In the genomic region with DNA sequence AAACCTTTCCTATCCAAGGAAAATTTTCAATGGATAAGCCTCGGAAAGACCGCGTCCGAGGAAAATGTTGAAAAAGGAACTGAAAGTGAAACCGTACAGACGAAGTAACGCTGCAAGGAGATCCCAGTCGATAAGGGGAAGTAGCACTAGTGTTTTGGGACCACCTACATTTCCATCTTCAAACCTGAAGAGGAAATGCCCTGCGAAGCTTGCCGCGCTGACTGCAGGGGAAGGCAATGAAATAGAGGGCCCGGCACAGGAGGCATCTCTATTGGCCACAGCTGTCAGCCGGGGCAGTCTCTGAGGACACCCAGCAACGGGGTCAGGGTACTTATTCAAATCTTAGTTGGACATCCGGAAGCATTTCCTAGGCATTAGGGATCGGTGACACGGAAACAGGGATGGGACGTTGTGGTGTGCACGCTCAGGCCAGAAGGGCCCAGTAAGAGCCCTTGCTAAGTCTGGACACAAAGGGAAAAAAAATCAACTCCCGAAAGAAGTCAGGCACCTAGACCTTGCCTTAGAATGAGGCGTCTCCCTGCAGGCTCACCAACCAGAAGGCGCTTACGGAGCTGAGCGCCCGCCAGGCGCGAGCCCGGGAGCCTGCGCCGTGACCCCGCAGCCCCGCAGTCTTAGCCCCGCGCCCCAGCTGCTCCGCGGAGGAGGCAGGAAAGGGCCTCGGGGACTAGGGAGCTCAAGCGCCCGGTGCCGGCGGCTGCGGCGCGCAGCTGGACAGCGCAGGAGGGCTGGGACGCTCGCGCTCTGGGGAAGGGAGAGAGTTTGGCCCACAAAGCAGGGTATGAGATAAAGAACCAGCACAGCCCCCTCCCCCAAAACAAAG, we compare ENCODE assay signal across 8 cellular contexts. TPM values are rescaled to one million over a fixed set of nuclear protein-coding genes. Genes with fewer than 3 reads are reported as not detected.
A peak's percentile ranks its signal among the peaks of the same experiment; 100 is the strongest.
DNase-seq lines count a peak whose midpoint lies in the region; ATAC-seq and TF ChIP-seq lines count a peak whose summit lies in the region.

No MANE protein-coding gene starts in this region.

- peak overlapping the region; percentile 90 for H3K27ac Mint-ChIP-seq in WTC11

- intact Hi-C loops in left colon (cut with DNase I, micrococcal nuclease): no loop called here

- CTCF ChIA-PET in WTC11 (lab: Charles Lee): interaction anchor here (0.6 to 2.7 kb wide), 16 partner anchors 10 to 265 kb away, joined by 3 to 26 read pairs (median 6); partner anchors contain the start of genes ADAMTS4, F11R, ITLN2 and KLHDC9

- H3K36me3 Mint-ChIP-seq in WTC11: peaks cover 48% of the 10 kb centered on the region

- TF ChIP-seq CTCF in AG09309 (IDR thresholded peaks at IDR 0.05; ENCODE audit: control insufficient read depth, insufficient read depth, low read depth, low read length, missing control alignments) (no peak), WTC11 (IDR thresholded peaks at IDR 0.05) (no peak)

- H3K4me3 Mint-ChIP-seq in WTC11: peak overlapping the region; percentile 97

- H3K4me1 Mint-ChIP-seq in WTC11: peaks cover 24% of the 10 kb centered on the region

- H3K4me3 ChIP-seq in AG09309 (ENCODE audit: control insufficient read depth, low read depth, low read length): peak overlapping the region; percentile 96

- ATAC-seq in GM18867 (IDR thresholded peaks at IDR 0.05; ENCODE audit: unreplicated experiment): peak; percentile 39
- ATAC-seq in HG03066 (IDR thresholded peaks at IDR 0.05; ENCODE audit: low read depth, unreplicated experiment): peak; percentile 45
- peak; percentile 46 for ATAC-seq in WTC11
- peak; percentile 69 for ATAC-seq in left colon

- H3K27me3 Mint-ChIP-seq in WTC11 (ENCODE audit: low read depth): peaks cover 38% of the 10 kb centered on the region

- no peak for DNase-seq in AG09309 (ENCODE audit: low read depth)
- DNase-seq in NCI-H2227 (lab: John Stamatoyannopoulos, UW; ENCODE audit: unreplicated experiment): peak; percentile 75
- DNase-seq in WTC11 (ENCODE audit: low spot score): peak; percentile 52
- peak; percentile 47 for DNase-seq in dedifferentiated amniotic fluid mesenchymal stem cell (ENCODE audit: extremely low spot score)
- peak; percentile 76 to 86 for DNase-seq in left colon
- DNase-seq in stimulated activated CD4-positive, alpha-beta T cell treated with anti-CD3 and anti-CD28 coated beads, TNF-alpha, amount 100 ng/mL, for 24 hours (ENCODE audit: low read depth in 3 of 3): peak in 2 of 3 experiments; percentile 15 to 47

- H3K9me3 Mint-ChIP-seq in WTC11: peaks cover 26% of the 10 kb centered on the region

- POLR2A ChIA-PET in WTC11 (lab: Charles Lee): interaction anchor here (0.5 to 3.0 kb wide), 9 partner anchors 24 to 87 kb away, joined by 3 to 24 read pairs (median 7); partner anchors contain the start of genes ARHGAP30, DEDD and F11R

TF ChIP-seq in WTC11, 78 proteins besides CTCF, POLR2A, EP300 and RAD21:
- TF ChIP-seq ZNF138 (CRISPR knock-in tag; conservative IDR thresholded peaks at IDR 0.05) (no peak), TEAD1 (CRISPR knock-in tag; IDR thresholded peaks at IDR 0.05) (0 out of 2 replicates have a peak, but pooled peaks have one; percentile 28), TEAD4 (CRISPR knock-in tag; IDR thresholded peaks at IDR 0.05) (no peak), CREM (CRISPR knock-in tag; IDR thresholded peaks at IDR 0.05) (0 out of 2 replicates have a peak, but pooled peaks have one; percentile 32), FOXK1 (CRISPR knock-in tag; IDR thresholded peaks at IDR 0.05) (no peak), GTF2I (CRISPR knock-in tag; conservative IDR thresholded peaks at IDR 0.05) (no peak), ATF3 (CRISPR knock-in tag; conservative IDR thresholded peaks at IDR 0.05) (no peak), PRRX2 (CRISPR knock-in tag; IDR thresholded peaks at IDR 0.05) (no peak), STAT6 (CRISPR knock-in tag; conservative IDR thresholded peaks at IDR 0.05; ENCODE audit: low read depth) (no peak), ELF4 (CRISPR knock-in tag; IDR thresholded peaks at IDR 0.05; ENCODE audit: low read depth) (no peak)

RNA-seq across cellular contexts. Expression of gene USF1, which starts 0.6 kb away (rescaled TPM):
- total RNA-seq in WTC11 (2021) (55.9 to 65.6 TPM (median 57.8 TPM) in 3 replicates), left colon (10 to 100 TPM; 67.4 to 72.4 TPM)

RNA-seq across cellular contexts. Expression of gene TSTD1, which starts 6.4 kb away (rescaled TPM):
- total RNA-seq in WTC11 (2021) (74.5 to 107 TPM (median 100 TPM) in 3 replicates), left colon (100 to 1,000 TPM in 1 of 2 donors, 10 to 100 TPM in 1; 92.1 to 120 TPM)

RNA-seq across cellular contexts. Expression of gene F11R, which starts 24.2 kb away (rescaled TPM):
- total RNA-seq in WTC11 (2021) (202 to 213 TPM (median 203 TPM) in 3 replicates), left colon (100 to 1,000 TPM; 145 to 202 TPM)

RNA-seq across cellular contexts. Expression of gene ARHGAP30, which starts 24.6 kb away (rescaled TPM):
- total RNA-seq in WTC11 (2021) (0.39 to 0.92 TPM (median 0.52 TPM) in 3 replicates), left colon (1 to 10 TPM; 2.7 to 8.7 TPM)

RNA-seq across cellular contexts. Expression of gene NECTIN4, which starts 44.2 kb away (rescaled TPM):
- total RNA-seq in WTC11 (2021): 0.46 to 1.7 TPM (median 0.48 TPM) in 3 replicates
- total RNA-seq in left colon: 1 to 10 TPM; 3.0 to 6.1 TPM
